ENCODE assay signal across 8 cellular contexts in the genomic region with DNA sequence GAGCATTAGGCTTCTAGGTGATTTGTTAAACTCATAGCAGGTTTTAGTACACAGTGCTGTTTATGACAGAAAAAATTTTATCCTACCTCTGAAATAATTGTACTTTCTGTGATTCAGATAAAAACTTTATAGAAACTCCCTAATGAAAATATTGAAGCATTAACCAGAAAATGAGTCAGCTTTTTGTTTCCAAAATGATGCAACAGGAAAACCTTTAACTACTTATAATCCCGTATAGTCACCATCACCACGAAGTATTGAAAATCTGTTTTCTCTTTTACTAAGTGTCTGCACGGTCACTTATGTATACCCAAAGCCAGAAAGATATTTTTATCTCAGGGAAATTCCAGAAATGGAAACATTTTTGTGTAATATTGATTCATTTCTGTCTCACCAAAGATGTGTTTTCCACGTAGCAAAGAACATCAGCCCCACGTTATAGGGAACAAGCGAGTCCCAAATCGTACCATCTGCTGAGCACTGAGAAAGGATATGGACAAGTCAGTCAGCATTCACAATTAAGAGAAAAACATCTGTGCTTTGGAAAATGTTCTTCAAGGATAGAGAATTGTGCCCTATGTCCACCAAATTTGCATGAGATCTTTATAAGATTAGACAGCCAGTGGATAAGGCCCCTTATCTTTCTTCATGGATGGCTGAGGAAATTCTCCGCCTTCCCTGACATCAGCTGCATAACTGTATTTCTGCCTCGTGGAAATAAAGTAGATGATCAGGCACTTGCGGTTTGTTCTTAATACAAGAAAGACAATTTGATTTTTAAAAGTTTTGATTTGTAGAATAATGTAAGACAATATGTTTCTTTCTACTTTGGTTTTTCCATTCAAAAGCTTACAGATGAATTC. TPM values are rescaled to one million over a fixed set of nuclear protein-coding genes. Genes with fewer than 3 reads are reported as not detected.
A peak's percentile ranks its signal among the peaks of the same experiment; 100 is the strongest.
DNase-seq lines count a peak whose midpoint lies in the region; ATAC-seq, FAIRE-seq and TF ChIP-seq lines count a peak whose summit lies in the region.

No MANE protein-coding gene starts in this region.

- H3K4me3 ChIP-seq in right cardiac atrium (ENCODE audit: low read length) = peak overlapping the region; percentile 13
- H3K4me3 ChIP-seq in RWPE2 (ENCODE audit: severe bottlenecking) = no peak overlapping the region

- H3K27me3 ChIP-seq in right cardiac atrium (ENCODE audit: control insufficient read depth, insufficient read depth) (no peaks in the 10 kb centered on the region), RWPE2 (ENCODE audit: insufficient read depth, poor library complexity, severe bottlenecking) (no peaks in the 10 kb centered on the region), foreskin keratinocyte (no peaks in the 10 kb centered on the region)

- H3K9me3 ChIP-seq in right cardiac atrium (ENCODE audit: control insufficient read depth, low read length) (no peaks in the 10 kb centered on the region), RWPE2 (ENCODE audit: severe bottlenecking) (no peaks in the 10 kb centered on the region)

- no peak for ATAC-seq in right cardiac atrium
- no peak for ATAC-seq in left ventricle myocardium superior
- peak; percentile 54 for ATAC-seq in HG02852 (IDR thresholded peaks at IDR 0.05; ENCODE audit: unreplicated experiment)
- ATAC-seq in RWPE2 (ENCODE audit: low read depth) = peak; percentile 49; the same call in 1 of the 3 replicates
- peak; percentile 42 for ATAC-seq in foreskin keratinocyte

- no peak for FAIRE-seq in urothelium cell line (lab: Jason Lieb, UNC)

- WGBS in right cardiac atrium = 53% methylated on average over 10 of the region's 10 CpGs

- DNase-seq in right cardiac atrium (no peak), left ventricle myocardium superior (no peak), RWPE2 (ENCODE audit: low spot score) (no peak), foreskin keratinocyte (peak; percentile 56 to 74), NCI-H774 (lab: John Stamatoyannopoulos, UW) (no peak), medulla oblongata (ENCODE audit: extremely low spot score) (no peak), urothelium cell line (ENCODE audit: low spot score) (no peak)

- H3K4me1 ChIP-seq in right cardiac atrium (ENCODE audit: control insufficient read depth, insufficient read depth, low read length) (no peaks in the 10 kb centered on the region), RWPE2 (ENCODE audit: insufficient read depth, poor library complexity, severe bottlenecking) (peaks cover 42% of the 10 kb centered on the region), foreskin keratinocyte (peaks cover 32% of the 10 kb centered on the region)

- intact Hi-C loops in right cardiac atrium (cut with DNase I) (no loop called here), left ventricle myocardium superior (cut with micrococcal nuclease) (no loop called here)

- no peak for TF ChIP-seq CTCF in RWPE2 (IDR thresholded peaks at IDR 0.05; ENCODE audit: poor library complexity, severe bottlenecking)
- TF ChIP-seq CTCF in foreskin keratinocyte (conservative IDR thresholded peaks at IDR 0.05) = no peak

- H3K27ac ChIP-seq in right cardiac atrium (ENCODE audit: low read length) (no peak overlapping the region), RWPE2 (ENCODE audit: poor library complexity, severe bottlenecking) (peak overlapping the region; percentile 57), foreskin keratinocyte (peak overlapping the region; percentile 73)

- H3K36me3 ChIP-seq in RWPE2 (ENCODE audit: low read depth) = peaks cover 15% of the 10 kb centered on the region

RNA-seq across cellular contexts. Expression of a gene that starts 41.9 kb away (rescaled TPM):
- 1 to 10 TPM; 4.1 to 5.9 (median 4.5) TPM for total RNA-seq in right cardiac atrium
- polyA plus RNA-seq in right cardiac atrium = 2.7 TPM
- 16.3 TPM for total RNA-seq in left ventricle myocardium superior
- total RNA-seq in foreskin keratinocyte = 17.1 and 19.4 TPM in 2 replicates
- polyA plus RNA-seq in foreskin keratinocyte = 7.6 and 8.2 TPM in 2 replicates

RNA-seq across cellular contexts. Expression of a gene that starts 54.5 kb away (rescaled TPM):
- 100 to 1,000 TPM; 200 to 253 (median 223) TPM for total RNA-seq in right cardiac atrium
- polyA plus RNA-seq in right cardiac atrium = 207 TPM
- 290 TPM for total RNA-seq in left ventricle myocardium superior
- 119 and 124 TPM in 2 replicates for total RNA-seq in foreskin keratinocyte
- 89.8 and 97.6 TPM in 2 replicates for polyA plus RNA-seq in foreskin keratinocyte

Comparison
In these comparisons a context has a peak if more than half of its experiments do, and no peak if none do; other contexts are left out.
1. ATAC-seq: peak in HG02852 (single experiment), RWPE2 (single experiment) and foreskin keratinocyte (single experiment); none in right cardiac atrium (0 of 2) and left ventricle myocardium superior (single experiment).
2. DNase-seq: peak in foreskin keratinocyte (2 of 2); none in right cardiac atrium (0 of 3), left ventricle myocardium superior (single experiment), RWPE2 (single experiment), NCI-H774 (single experiment), medulla oblongata (single experiment) and urothelium cell line (single experiment).